Comparison of ENCODE assay signal across 13 cellular contexts in the genomic region with DNA sequence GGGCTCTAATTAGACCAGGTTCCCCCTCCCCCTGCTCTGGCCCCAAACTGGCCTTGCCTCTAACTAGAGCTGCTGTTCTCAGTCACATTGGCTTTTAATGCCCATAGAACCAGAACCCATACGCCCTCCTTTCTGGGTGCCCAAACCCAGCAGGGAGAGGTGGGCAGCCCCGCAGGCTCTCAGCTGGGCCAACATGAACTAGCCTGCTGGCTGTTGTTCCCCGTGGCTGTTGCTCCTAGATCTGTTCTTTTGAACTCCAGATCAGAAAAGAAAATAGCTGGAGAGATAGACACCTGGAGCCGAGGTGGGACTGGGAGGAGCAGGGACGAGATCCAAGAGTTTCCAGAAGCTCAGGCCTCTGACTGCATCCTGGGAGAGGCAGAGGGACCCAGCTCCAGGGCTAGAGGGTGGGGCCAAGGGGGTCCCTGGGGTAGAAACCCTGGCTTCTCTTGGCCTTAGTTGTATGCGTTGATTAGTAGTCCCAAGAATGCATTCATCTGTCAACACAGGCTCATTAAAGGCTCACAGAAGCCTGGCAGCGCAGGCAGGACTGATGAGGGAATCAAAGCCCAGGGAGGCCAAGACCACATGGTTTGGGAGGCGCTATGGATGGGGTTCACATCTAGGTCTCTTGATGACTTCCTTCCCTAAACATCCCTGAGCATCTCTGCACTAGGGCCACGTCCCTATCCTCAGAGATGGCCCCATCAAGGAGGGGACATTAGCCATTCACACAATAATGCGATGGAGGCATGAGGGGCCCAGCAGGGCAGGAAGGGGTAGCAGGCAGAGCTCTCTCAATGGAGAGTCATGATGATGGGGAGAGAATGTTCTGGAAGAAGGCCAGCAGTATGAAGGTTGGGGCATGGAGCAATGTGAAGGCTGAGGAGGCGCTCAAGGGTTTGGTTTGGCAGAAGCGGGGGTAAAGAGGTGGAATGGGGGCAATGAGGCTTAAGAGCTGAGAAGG. TPM values are rescaled to one million over a fixed set of nuclear protein-coding genes. Genes with fewer than 3 reads are reported as not detected.
A peak's percentile ranks its signal among the peaks of the same experiment; 100 is the strongest.
DNase-seq lines count a peak whose midpoint lies in the region; ATAC-seq, FAIRE-seq and TF ChIP-seq lines count a peak whose summit lies in the region.
"Had no signal": no experiment of that assay in that cellular context is flagged by ENCODE, and none has a peak within 500 bp of the region (broad histone marks: within the 10 kb centered on the region; RNA-seq: fewer than 3 reads in every experiment).

No MANE protein-coding gene starts in this region.

- peaks cover 3% of the 10 kb centered on the region for H3K36me3 Mint-ChIP-seq in effector memory CD8-positive, alpha-beta T cell (ENCODE audit: insufficient read depth)
- no peaks in the 10 kb centered on the region for H3K36me3 Mint-ChIP-seq in activated T-helper 2 cell treated with anti-CD3 and anti-CD28 coated beads, Interferon-gamma antibody, Interleukin-2, Interleukin-4, amounts not matched to agents 10 μg/mL and 5 μg/mL and 100 μg/mL, durations not matched to agents 14 hours and 24 hours and 36 hours (ENCODE audit: low read depth)
- no peaks in the 10 kb centered on the region for H3K36me3 Mint-ChIP-seq in stimulated activated effector memory CD8-positive, alpha-beta T cell treated with anti-CD3 and anti-CD28 coated beads, Interleukin-12 subunit alpha, Interleukin-12 subunit beta, amount 100 ng/mL, for 72 hours
- H3K36me3 Mint-ChIP-seq: activated naive CD8-positive, alpha-beta T cell treated with anti-CD3 and anti-CD28 coated beads, Interleukin-2, amount 10 ng/mL, durations not matched to agents 7 days and 5 days; natural killer cell had no signal

- H3K27me3 ChIP-seq in HUES6 (ENCODE audit: control insufficient read depth, insufficient read depth, low read length) (peaks cover 9% of the 10 kb centered on the region; the same call in 1 of the 2 replicates), body of pancreas (no peaks in the 10 kb centered on the region), sigmoid colon (no peaks in the 10 kb centered on the region)

- TF ChIP-seq CTCF in body of pancreas (IDR thresholded peaks at IDR 0.05) (no peak), kidney (IDR thresholded peaks at IDR 0.05; ENCODE audit: borderline replicate concordance, extremely low read depth, insufficient read depth) (no peak), sigmoid colon (IDR thresholded peaks at IDR 0.05) (no peak)

- no peak for TF ChIP-seq EP300 in sigmoid colon (IDR thresholded peaks at IDR 0.05)

- no peaks in the 10 kb centered on the region for H3K9me3 Mint-ChIP-seq in effector memory CD8-positive, alpha-beta T cell
- no peaks in the 10 kb centered on the region for H3K9me3 Mint-ChIP-seq in activated T-helper 2 cell treated with anti-CD3 and anti-CD28 coated beads, Interferon-gamma antibody, Interleukin-2, Interleukin-4, amounts not matched to agents 10 μg/mL and 5 μg/mL and 100 μg/mL, durations not matched to agents 14 hours and 24 hours and 36 hours
- H3K9me3 Mint-ChIP-seq in stimulated activated effector memory CD8-positive, alpha-beta T cell treated with anti-CD3 and anti-CD28 coated beads, Interleukin-12 subunit alpha, Interleukin-12 subunit beta, amount 100 ng/mL, for 72 hours, result no peaks in the 10 kb centered on the region
- H3K9me3 Mint-ChIP-seq: activated naive CD8-positive, alpha-beta T cell treated with anti-CD3 and anti-CD28 coated beads, Interleukin-2, amount 10 ng/mL, durations not matched to agents 7 days and 5 days; natural killer cell had no signal

- H3K9ac ChIP-seq in HUES6 (ENCODE audit: low read length) (no peak overlapping the region), kidney (ENCODE audit: low read length in 2 of 2) (no peak overlapping the region)

- 42 to 58% methylated on average over 12 of the region's 12 CpGs for WGBS in body of pancreas, 2 donors
- WGBS in sigmoid colon, 2 donors, result 53 to 77% methylated on average over 12 of the region's 12 CpGs

- H3K27me3 Mint-ChIP-seq in effector memory CD8-positive, alpha-beta T cell, result peaks cover 6 to 35% of the 10 kb centered on the region in 2 donors
- H3K27me3 Mint-ChIP-seq in activated T-helper 2 cell treated with anti-CD3 and anti-CD28 coated beads, Interferon-gamma antibody, Interleukin-2, Interleukin-4, amounts not matched to agents 10 μg/mL and 5 μg/mL and 100 μg/mL, durations not matched to agents 14 hours and 24 hours and 36 hours (ENCODE audit: low read depth), result no peaks in the 10 kb centered on the region
- H3K27me3 Mint-ChIP-seq: activated naive CD8-positive, alpha-beta T cell treated with anti-CD3 and anti-CD28 coated beads, Interleukin-2, amount 10 ng/mL, durations not matched to agents 7 days and 5 days had no signal

- H3K9me3 ChIP-seq in HUES6 (ENCODE audit: control insufficient read depth, insufficient read depth, low read depth, low read length) (no peaks in the 10 kb centered on the region), body of pancreas (no peaks in the 10 kb centered on the region), kidney (ENCODE audit: control insufficient read depth in 1 of 2, low read length in 2 of 2) (no peaks in the 10 kb centered on the region), sigmoid colon (no peaks in the 10 kb centered on the region)

- no peaks in the 10 kb centered on the region for H3K36me3 ChIP-seq in HUES6 (ENCODE audit: control insufficient read depth, insufficient read depth, low read length)
- no peaks in the 10 kb centered on the region for H3K36me3 ChIP-seq in body of pancreas (replicated peaks in 1 of 2; ENCODE audit: insufficient read depth in 1 of 2, low read depth in 2 of 2)
- no peaks in the 10 kb centered on the region for H3K36me3 ChIP-seq in kidney (ENCODE audit: control insufficient read depth in 1 of 2, insufficient read depth in 2 of 2, low read length in 2 of 2)
- H3K36me3 ChIP-seq in sigmoid colon, result no peaks in the 10 kb centered on the region

- intact Hi-C loops in body of pancreas (cut with DNase I), result no loop called here
- intact Hi-C loops in kidney (cut with DNase I), result no loop called here
- intact Hi-C loops in sigmoid colon (cut with DNase I), result no loop called here
- intact Hi-C loops in activated T-helper 2 cell treated with anti-CD3 and anti-CD28 coated beads, Interferon-gamma antibody, Interleukin-2, Interleukin-4, amounts not matched to agents 10 μg/mL and 5 μg/mL and 100 μg/mL, durations not matched to agents 14 hours and 24 hours and 36 hours (cut with micrococcal nuclease), result no loop called here

- H3K27ac ChIP-seq in HUES6 (ENCODE audit: low read depth, low read length), result no peak overlapping the region
- H3K27ac ChIP-seq in body of pancreas, result peak overlapping the region; percentile 75 to 95 (median 94)
- no peak overlapping the region for H3K27ac ChIP-seq in kidney (ENCODE audit: low read depth in 2 of 2, low read length in 2 of 2)
- peak overlapping the region; percentile 14 to 49 (median 35) for H3K27ac ChIP-seq in sigmoid colon

- peak overlapping the region; percentile 25; the same call in 1 of the 2 replicates for H3K4me3 ChIP-seq in HUES6 (ENCODE audit: low read depth, low read length)
- no peak overlapping the region for H3K4me3 ChIP-seq in body of pancreas
- H3K4me3 ChIP-seq in kidney (ENCODE audit: low read length in 2 of 2), result no peak overlapping the region
- H3K4me3 ChIP-seq in sigmoid colon, result no peak overlapping the region

- FAIRE-seq in kidney (lab: Jason Lieb, UNC), result no peak

- DNase-seq in body of pancreas, result peak in 1 of 4 donors; percentile 41
- peak; percentile 24 for DNase-seq in kidney
- DNase-seq in sigmoid colon, result peak; percentile 54
- DNase-seq in NCI-H146 (lab: John Stamatoyannopoulos, UW), result no peak
- no peak for DNase-seq in effector memory CD8-positive, alpha-beta T cell
- DNase-seq in activated T-helper 2 cell treated with anti-CD3 and anti-CD28 coated beads, Interferon-gamma antibody, Interleukin-2, Interleukin-4, amounts not matched to agents 10 μg/mL and 5 μg/mL and 100 μg/mL, durations not matched to agents 14 hours and 24 hours and 36 hours (ENCODE audit: low spot score), result no peak
- DNase-seq in stimulated activated effector memory CD8-positive, alpha-beta T cell treated with anti-CD3 and anti-CD28 coated beads, Interleukin-12 subunit alpha, Interleukin-12 subunit beta, amount 100 ng/mL, for 72 hours (ENCODE audit: low spot score in 2 of 2), result no peak
- DNase-seq: activated naive CD8-positive, alpha-beta T cell treated with anti-CD3 and anti-CD28 coated beads, Interleukin-2, amount 10 ng/mL, durations not matched to agents 7 days and 5 days; natural killer cell; NCI-H1930; OCI-M1; stimulated activated CD4-positive, alpha-beta T cell treated with anti-CD3 and anti-CD28 coated beads, Interleukin-15, amount 100 ng/mL, for 24 hours had no signal

- no peak overlapping the region for H3K4me3 Mint-ChIP-seq in effector memory CD8-positive, alpha-beta T cell
- no peak overlapping the region for H3K4me3 Mint-ChIP-seq in activated T-helper 2 cell treated with anti-CD3 and anti-CD28 coated beads, Interferon-gamma antibody, Interleukin-2, Interleukin-4, amounts not matched to agents 10 μg/mL and 5 μg/mL and 100 μg/mL, durations not matched to agents 14 hours and 24 hours and 36 hours (ENCODE audit: low read depth)
- H3K4me3 Mint-ChIP-seq in stimulated activated effector memory CD8-positive, alpha-beta T cell treated with anti-CD3 and anti-CD28 coated beads, Interleukin-12 subunit alpha, Interleukin-12 subunit beta, amount 100 ng/mL, for 72 hours, result no peak overlapping the region
- H3K4me3 Mint-ChIP-seq: activated naive CD8-positive, alpha-beta T cell treated with anti-CD3 and anti-CD28 coated beads, Interleukin-2, amount 10 ng/mL, durations not matched to agents 7 days and 5 days; natural killer cell had no signal

- TF ChIP-seq POLR2A in body of pancreas (IDR thresholded peaks at IDR 0.05) (peak in 2 of 3 donors; percentile 37 to 40), sigmoid colon (IDR thresholded peaks at IDR 0.05) (no peak)

- peak; percentile 47 for ATAC-seq in body of pancreas
- no peak for ATAC-seq in effector memory CD8-positive, alpha-beta T cell (replicated peaks)
- ATAC-seq in stimulated activated effector memory CD8-positive, alpha-beta T cell treated with anti-CD3 and anti-CD28 coated beads, Interleukin-12 subunit alpha, Interleukin-12 subunit beta, amount 100 ng/mL, for 72 hours, result no peak
- ATAC-seq: natural killer cell had no signal

- no peak overlapping the region for H3K27ac Mint-ChIP-seq in effector memory CD8-positive, alpha-beta T cell
- no peak overlapping the region for H3K27ac Mint-ChIP-seq in activated T-helper 2 cell treated with anti-CD3 and anti-CD28 coated beads, Interferon-gamma antibody, Interleukin-2, Interleukin-4, amounts not matched to agents 10 μg/mL and 5 μg/mL and 100 μg/mL, durations not matched to agents 14 hours and 24 hours and 36 hours
- H3K27ac Mint-ChIP-seq in stimulated activated effector memory CD8-positive, alpha-beta T cell treated with anti-CD3 and anti-CD28 coated beads, Interleukin-12 subunit alpha, Interleukin-12 subunit beta, amount 100 ng/mL, for 72 hours, result no peak overlapping the region
- H3K27ac Mint-ChIP-seq: activated naive CD8-positive, alpha-beta T cell treated with anti-CD3 and anti-CD28 coated beads, Interleukin-2, amount 10 ng/mL, durations not matched to agents 7 days and 5 days; natural killer cell had no signal

- H3K4me1 Mint-ChIP-seq in effector memory CD8-positive, alpha-beta T cell (ENCODE audit: low read depth in 2 of 2), result no peaks in the 10 kb centered on the region
- no peaks in the 10 kb centered on the region for H3K4me1 Mint-ChIP-seq in activated T-helper 2 cell treated with anti-CD3 and anti-CD28 coated beads, Interferon-gamma antibody, Interleukin-2, Interleukin-4, amounts not matched to agents 10 μg/mL and 5 μg/mL and 100 μg/mL, durations not matched to agents 14 hours and 24 hours and 36 hours (ENCODE audit: low read depth)
- no peaks in the 10 kb centered on the region for H3K4me1 Mint-ChIP-seq in stimulated activated effector memory CD8-positive, alpha-beta T cell treated with anti-CD3 and anti-CD28 coated beads, Interleukin-12 subunit alpha, Interleukin-12 subunit beta, amount 100 ng/mL, for 72 hours
- H3K4me1 Mint-ChIP-seq: activated naive CD8-positive, alpha-beta T cell treated with anti-CD3 and anti-CD28 coated beads, Interleukin-2, amount 10 ng/mL, durations not matched to agents 7 days and 5 days; natural killer cell had no signal

- H3K4me1 ChIP-seq in HUES6 (ENCODE audit: control insufficient read depth, insufficient read depth, low read length) (peaks cover 20% of the 10 kb centered on the region), body of pancreas (peaks cover 54% of the 10 kb centered on the region), kidney (ENCODE audit: control insufficient read depth in 1 of 2, insufficient read depth in 1 of 2, low read depth in 1 of 2, low read length in 2 of 2) (no peaks in the 10 kb centered on the region), sigmoid colon (peaks cover 0 to 14% (median 9%) of the 10 kb centered on the region in 4 donors)

RNA-seq across cellular contexts. Expression of gene CPSF4L, which starts 1.3 kb away (rescaled TPM):
- total RNA-seq in body of pancreas (not detected), kidney (not detected), sigmoid colon (not detected)
- polyA plus RNA-seq in kidney (ENCODE audit: insufficient read depth, low read depth, low replicate concordance) (not detected), sigmoid colon (not detected)
- total RNA-seq in activated T-helper 2 cell treated with anti-CD3 and anti-CD28 coated beads, Interferon-gamma antibody, Interleukin-2, Interleukin-4, amounts not matched to agents 10 μg/mL and 5 μg/mL and 100 μg/mL, durations not matched to agents 14 hours and 24 hours and 36 hours, result not detected in 2 replicates
- total RNA-seq: activated naive CD8-positive, alpha-beta T cell treated with anti-CD3 and anti-CD28 coated beads, Interleukin-2, amount 10 ng/mL, durations not matched to agents 7 days and 5 days; natural killer cell had no signal

RNA-seq across cellular contexts. Expression of gene CDC42EP4, which starts 48.8 kb away (rescaled TPM):
- total RNA-seq in body of pancreas, result 10 to 100 TPM; 47.0 to 60.6 TPM
- total RNA-seq in kidney, result 76.9 TPM
- 26.2 TPM for polyA plus RNA-seq in kidney (ENCODE audit: insufficient read depth, low read depth, low replicate concordance)
- total RNA-seq in sigmoid colon, result 10 to 100 TPM; 68.1 to 87.6 (median 76.0) TPM
- polyA plus RNA-seq in sigmoid colon, result 10 to 100 TPM; 44.0 to 57.3 (median 46.2) TPM
- total RNA-seq in activated T-helper 2 cell treated with anti-CD3 and anti-CD28 coated beads, Interferon-gamma antibody, Interleukin-2, Interleukin-4, amounts not matched to agents 10 μg/mL and 5 μg/mL and 100 μg/mL, durations not matched to agents 14 hours and 24 hours and 36 hours, result 1.6 and 2.8 TPM in 2 replicates

Comparison
In these comparisons a context has a peak if more than half of its experiments do, and no peak if none do; other contexts are left out.
1. H3K27ac ChIP-seq: peak in body of pancreas (4 of 4) and sigmoid colon (4 of 4); none in HUES6 (single experiment) and kidney (0 of 2).
2. DNase-seq: peak in kidney (single experiment) and sigmoid colon (single experiment); none in NCI-H146 (single experiment), effector memory CD8-positive, alpha-beta T cell (0 of 3), activated T-helper 2 cell treated with anti-CD3 and anti-CD28 coated beads, Interferon-gamma antibody, Interleukin-2, Interleukin-4, amounts not matched to agents 10 μg/mL and 5 μg/mL and 100 μg/mL, durations not matched to agents 14 hours and 24 hours and 36 hours (single experiment) and stimulated activated effector memory CD8-positive, alpha-beta T cell treated with anti-CD3 and anti-CD28 coated beads, Interleukin-12 subunit alpha, Interleukin-12 subunit beta, amount 100 ng/mL, for 72 hours (0 of 2).
3. POLR2A ChIP-seq: peak in body of pancreas (2 of 3); none in sigmoid colon (0 of 2).
4. RNA of gene CDC42EP4, which starts 48.8 kb away (total RNA-seq): 68.1 to 87.6 TPM in sigmoid colon, 76.9 TPM in kidney (single experiment) and 47.0 to 60.6 TPM in body of pancreas; 1.6 to 2.8 TPM in activated T-helper 2 cell treated with anti-CD3 and anti-CD28 coated beads, Interferon-gamma antibody, Interleukin-2, Interleukin-4, amounts not matched to agents 10 μg/mL and 5 μg/mL and 100 μg/mL, durations not matched to agents 14 hours and 24 hours and 36 hours; every median in the first group is over 10 times any median in the second.